8 cellular contexts compared by ENCODE assay signal in the genomic region with DNA sequence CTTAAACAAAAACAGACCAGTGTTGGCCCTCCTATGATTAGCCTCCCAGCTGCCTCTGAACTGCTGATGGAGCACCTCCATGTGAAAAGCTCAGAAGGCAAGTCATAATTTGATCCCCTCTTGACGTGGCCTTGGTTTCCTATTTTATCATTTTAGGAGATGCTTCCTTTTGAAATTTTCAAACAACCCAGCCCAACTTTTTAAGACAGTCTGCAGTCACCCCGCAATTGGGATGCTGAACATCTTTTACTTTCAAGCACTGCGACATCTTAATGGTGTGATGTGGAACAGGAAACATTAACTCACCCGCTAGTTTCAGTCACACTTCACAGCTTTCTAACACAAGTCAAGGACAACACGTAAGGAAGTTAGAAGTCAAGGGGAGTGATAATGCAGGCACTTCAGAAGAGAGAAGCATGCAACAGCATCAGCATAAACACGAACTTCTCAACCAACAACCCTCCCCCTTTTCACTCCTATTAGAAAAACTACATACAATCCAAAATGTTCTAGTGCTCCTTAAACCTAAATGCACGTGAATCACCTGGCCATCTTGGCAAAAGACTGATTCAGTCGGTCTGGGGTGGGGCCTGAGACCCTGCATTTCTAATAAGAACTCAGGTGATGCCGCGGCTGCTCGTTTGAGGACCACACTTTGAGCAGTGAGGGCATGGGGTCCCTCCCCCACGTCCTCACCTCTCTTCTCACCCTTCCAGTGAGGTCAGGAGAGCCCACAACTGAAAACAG.
DNase-seq lines count a peak whose midpoint lies in the region; ATAC-seq and TF ChIP-seq lines count a peak whose summit lies in the region.

No MANE protein-coding gene starts in this region.

- peaks cover 2% of the 10 kb centered on the region for H3K4me1 Mint-ChIP-seq in glutamatergic neuron (ENCODE audit: low read depth, unreplicated experiment)

- no peaks in the 10 kb centered on the region for H3K9me3 ChIP-seq in colonic mucosa

- ATAC-seq in HG03139 (IDR thresholded peaks at IDR 0.05; ENCODE audit: unreplicated experiment) = peak; percentile 90

- H3K36me3 Mint-ChIP-seq in glutamatergic neuron (ENCODE audit: unreplicated experiment) = peaks cover under 1% of the 10 kb centered on the region

- H3K27ac Mint-ChIP-seq in glutamatergic neuron (ENCODE audit: unreplicated experiment) = no peak overlapping the region

- peak; percentile 65 for DNase-seq in stimulated activated CD4-positive, alpha-beta T cell treated with anti-CD3 and anti-CD28 coated beads, Interleukin-15, amount 100 ng/mL, for 24 hours
- no peak for DNase-seq in stimulated activated CD4-positive, alpha-beta T cell treated with anti-CD3 and anti-CD28 coated beads, Interleukin-4, amount 100 ng/mL, for 1 hour
- DNase-seq in activated gamma-delta T cell treated with anti-CD3 and anti-CD28 coated beads, Interleukin-2, amount 50 U/mL, for 16 hours (ENCODE audit: low read depth) = peak; percentile 6
- DNase-seq in colonic mucosa = no peak
- DNase-seq in NCI-H774 (lab: John Stamatoyannopoulos, UW) = no peak
- DNase-seq in glutamatergic neuron = no peak
- no peak for DNase-seq in HT-29 (ENCODE audit: low spot score)

- intact Hi-C loops in colonic mucosa (cut with DNase I) = no loop called here

- H3K4me3 ChIP-seq in colonic mucosa = no peak overlapping the region

- H3K9me3 Mint-ChIP-seq in glutamatergic neuron (ENCODE audit: unreplicated experiment) = peaks cover 3% of the 10 kb centered on the region

- no peaks in the 10 kb centered on the region for H3K27me3 ChIP-seq in colonic mucosa

- no peak overlapping the region for H3K4me3 Mint-ChIP-seq in glutamatergic neuron (ENCODE audit: unreplicated experiment)

- no peaks in the 10 kb centered on the region for H3K4me1 ChIP-seq in colonic mucosa

- H3K27ac ChIP-seq in colonic mucosa = no peak overlapping the region

- H3K9ac ChIP-seq in colonic mucosa (ENCODE audit: low read depth in 2 of 2, low read length in 2 of 2) = no peak overlapping the region

- H3K27me3 Mint-ChIP-seq in glutamatergic neuron (ENCODE audit: unreplicated experiment) = peaks cover 1% of the 10 kb centered on the region

- H3K36me3 ChIP-seq in colonic mucosa = no peaks in the 10 kb centered on the region

- TF ChIP-seq CTCF in colonic mucosa (IDR thresholded peaks at IDR 0.05) (no peak), glutamatergic neuron (IDR thresholded peaks at IDR 0.05; ENCODE audit: partially characterized antibody, unreplicated experiment) (no peak)

Comparison
In these comparisons a context has a peak if more than half of its experiments do, and no peak if none do; other contexts are left out.
1. DNase-seq: peak in stimulated activated CD4-positive, alpha-beta T cell treated with anti-CD3 and anti-CD28 coated beads, Interleukin-15, amount 100 ng/mL, for 24 hours (single experiment) and activated gamma-delta T cell treated with anti-CD3 and anti-CD28 coated beads, Interleukin-2, amount 50 U/mL, for 16 hours (single experiment); none in stimulated activated CD4-positive, alpha-beta T cell treated with anti-CD3 and anti-CD28 coated beads, Interleukin-4, amount 100 ng/mL, for 1 hour (single experiment), colonic mucosa (single experiment), NCI-H774 (single experiment), glutamatergic neuron (single experiment) and HT-29 (single experiment).